5 cellular contexts compared by ENCODE assay signal in genomic region chr3:72062017-72062416, GRCh38.
"Had no signal": no experiment of that assay in that cellular context is flagged by ENCODE, and none has a peak within 500 bp of the region (broad histone marks: within the 10 kb centered on the region; RNA-seq: fewer than 3 reads in every experiment).

No MANE protein-coding gene starts in this region.

- H3K27ac Mint-ChIP-seq: GM23338, H9, IgD-negative memory B cell had no signal

- ATAC-seq: GM23338, HepG2 had no signal

- H3K4me3 Mint-ChIP-seq: GM23338, H9 had no signal

- H3K4me1 Mint-ChIP-seq: GM23338, H9, IgD-negative memory B cell had no signal

- DNase-seq: H9, HCEC 1CT had no signal
